In the genomic region with DNA sequence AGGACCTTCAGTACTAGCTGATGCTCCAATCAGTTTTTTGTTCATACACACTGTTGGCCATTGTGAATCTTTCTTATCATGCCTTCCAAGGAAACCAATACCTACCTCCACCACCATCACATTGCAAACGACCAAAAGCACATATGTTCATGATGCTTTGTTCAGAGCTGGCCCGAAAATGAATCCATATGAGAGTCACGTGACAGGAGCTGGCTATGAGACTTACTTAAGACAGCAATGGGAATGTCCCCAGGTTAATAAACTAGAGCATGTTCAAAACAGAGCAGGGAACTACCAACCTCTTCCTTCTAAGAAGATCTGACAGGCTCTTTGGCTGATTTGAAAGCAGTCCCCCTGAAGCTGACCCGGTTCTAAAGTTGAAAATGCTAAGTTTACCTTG, we compare ENCODE assay signal across 8 cellular contexts.
"Had no signal": no experiment of that assay in that cellular context is flagged by ENCODE, and none has a peak within 500 bp of the region (broad histone marks: within the 10 kb centered on the region; RNA-seq: fewer than 3 reads in every experiment).

No MANE protein-coding gene starts in this region.

- H3K9me3 ChIP-seq: HAP-1 had no signal

- H3K4me3 ChIP-seq: GM23248, HAP-1 had no signal

- H2AFZ ChIP-seq: GM23248 had no signal

- H3K4me1 ChIP-seq: HAP-1 had no signal

- H3K36me3 ChIP-seq: HAP-1 had no signal

- H3K36me3 Mint-ChIP-seq: IgD-negative memory B cell had no signal

- H3K4me3 Mint-ChIP-seq: HFFc6, IgD-negative memory B cell had no signal

- H3K4me1 Mint-ChIP-seq: IgD-negative memory B cell had no signal

- H3K9ac ChIP-seq: GM23248 had no signal

- DNase-seq: GM23248, H7, HFFc6, KG1 had no signal

- H3K27ac ChIP-seq: GM23248 had no signal

- H3K9me3 Mint-ChIP-seq: HFFc6 had no signal

- FAIRE-seq: HepG2 had no signal

- ATAC-seq: HCT116, HepG2 had no signal

- H3K27ac Mint-ChIP-seq: HFFc6, IgD-negative memory B cell had no signal
